ENCODE assay signal across 11 cellular contexts in genomic region chr16:2056077-2056476, GRCh38. TPM values are rescaled to one million over a fixed set of nuclear protein-coding genes. Genes with fewer than 3 reads are reported as not detected.
DNase-seq lines count a peak whose midpoint lies in the region; ATAC-seq and TF ChIP-seq lines count a peak whose summit lies in the region.
"Had no signal": no experiment of that assay in that cellular context is flagged by ENCODE, and none has a peak within 500 bp of the region (broad histone marks: within the 10 kb centered on the region; RNA-seq: fewer than 3 reads in every experiment).

No MANE protein-coding gene starts in this region.

- TF ChIP-seq CTCF in choroid plexus epithelial cell (conservative IDR thresholded peaks at IDR 0.05; ENCODE audit: low read depth, low read length): peak; percentile 46
- TF ChIP-seq CTCF in psoas muscle (IDR thresholded peaks at IDR 0.05): peak; percentile 11

- peak in 3 of 4 donors; percentile 12 to 43 (median 32) for ATAC-seq in psoas muscle

- H3K4me1 ChIP-seq in psoas muscle: no peaks in the 10 kb centered on the region

- peak; percentile 49 for DNase-seq in HuH-7.5 (ENCODE audit: low spot score)
- peak; percentile 41 for DNase-seq in choroid plexus epithelial cell (ENCODE audit: low read depth)
- DNase-seq in psoas muscle: no peak
- DNase-seq in NCI-H2081 treated with DMSO at 0.1 percent for 48 hours (lab: John Stamatoyannopoulos, UW): no peak
- DNase-seq in NCI-H524 (lab: John Stamatoyannopoulos, UW): no peak
- no peak for DNase-seq in occipital lobe (lab: John Stamatoyannopoulos, UW)
- DNase-seq: activated CD4-positive, alpha-beta T cell treated with anti-CD3 and anti-CD28 coated beads, Interleukin-2, amount 50 U/mL, for 48 hours; H9; spleen had no signal

- no peaks in the 10 kb centered on the region for H3K9me3 ChIP-seq in psoas muscle
- H3K9me3 ChIP-seq: spleen, thoracic aorta had no signal

- 65 to 73% (median 65%) methylated on average over 15 of the region's 15 CpGs for WGBS in psoas muscle, 3 donors

- no peak overlapping the region for H3K27ac ChIP-seq in psoas muscle
- H3K27ac ChIP-seq: cardiac muscle cell, spleen, thoracic aorta had no signal

- intact Hi-C loops in psoas muscle (cut with DNase I): no loop called here

- H3K27me3 ChIP-seq in psoas muscle (ENCODE audit: insufficient read depth in 3 of 3, low read length in 2 of 3): no peaks in the 10 kb centered on the region
- H3K27me3 ChIP-seq: cardiac muscle cell, spleen had no signal

- H3K36me3 ChIP-seq in psoas muscle (ENCODE audit: insufficient read depth in 1 of 2, low read depth in 1 of 2): peaks cover 3 to 85% of the 10 kb centered on the region in 2 donors

- H3K4me3 ChIP-seq in choroid plexus epithelial cell (ENCODE audit: low read depth, low read length) (no peak overlapping the region), psoas muscle (no peak overlapping the region)
- H3K4me3 ChIP-seq: cardiac muscle cell, spleen, thoracic aorta had no signal

RNA-seq across cellular contexts. Expression of gene TSC2, which starts 8.3 kb away (rescaled TPM):
- total RNA-seq in psoas muscle (10 to 100 TPM; 60.8 to 89.9 (median 73.8) TPM), occipital lobe (47.3 TPM)
- polyA plus RNA-seq in psoas muscle: 10 to 100 TPM; 27.8 to 43.0 (median 29.7) TPM

RNA-seq across cellular contexts. Expression of gene NTHL1, which starts 8.4 kb away (rescaled TPM):
- total RNA-seq in psoas muscle (10 to 100 TPM in 1 of 4 donors, 1 to 10 TPM in 3; 3.1 to 11.9 (median 4.8) TPM), occipital lobe (20.3 TPM)
- polyA plus RNA-seq in psoas muscle: 10 to 100 TPM in 2 of 3 donors, 1 to 10 TPM in 1; 8.0 to 17.7 (median 16.8) TPM

RNA-seq across cellular contexts. Expression of gene NHERF2, which starts 29.4 kb away (rescaled TPM):
- 100 to 1,000 TPM in 1 of 4 donors, 10 to 100 TPM in 3; 61.6 to 156 (median 90.4) TPM for total RNA-seq in psoas muscle
- polyA plus RNA-seq in psoas muscle: 10 to 100 TPM; 76.4 to 90.8 (median 86.2) TPM
- total RNA-seq in occipital lobe: 9.8 TPM

RNA-seq across cellular contexts. Expression of gene NPW, which starts 36.5 kb away (rescaled TPM):
- total RNA-seq in psoas muscle (under 1 TPM in 1 of 4 donors, not detected in 3; 0.66 TPM), occipital lobe (not detected)
- polyA plus RNA-seq in psoas muscle: under 1 TPM in 2 of 3 donors, not detected in 1; 0.14 to 0.43 TPM
- total RNA-seq: thoracic aorta had no signal

RNA-seq across cellular contexts. Expression of gene ZNF598, which starts 46.5 kb away (rescaled TPM):
- 10 to 100 TPM; 27.4 to 46.6 (median 44.8) TPM for total RNA-seq in psoas muscle
- 10 to 100 TPM; 35.6 to 58.8 (median 51.9) TPM for polyA plus RNA-seq in psoas muscle
- 5.5 TPM for total RNA-seq in occipital lobe

Comparison
In these comparisons a context has a peak if more than half of its experiments do, and no peak if none do; other contexts are left out.
1. DNase-seq: peak in HuH-7.5 (single experiment) and choroid plexus epithelial cell (single experiment); none in psoas muscle (0 of 2), NCI-H2081 treated with DMSO at 0.1 percent for 48 hours (single experiment), NCI-H524 (0 of 2) and occipital lobe (single experiment).